ENCODE assay signal across 1 cellular context in the genomic region with DNA sequence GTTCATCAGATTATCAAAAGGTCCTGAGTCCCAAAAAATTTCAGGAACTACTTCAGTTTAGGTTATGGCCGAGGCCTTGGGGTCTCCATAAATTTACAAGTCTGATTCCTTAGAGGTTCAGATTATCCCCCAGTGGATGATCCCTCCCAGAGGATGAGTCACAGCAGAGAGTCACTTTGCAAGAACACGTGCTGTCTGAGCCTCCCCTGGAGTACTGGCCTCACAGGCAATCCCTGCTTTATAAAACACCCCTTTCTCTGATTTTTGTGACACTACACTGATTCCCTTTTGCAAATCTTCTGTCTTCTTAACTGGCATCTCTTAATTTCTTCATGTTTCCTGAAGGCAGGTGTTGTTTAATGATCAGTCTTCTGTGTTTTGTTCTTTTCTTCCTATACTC.
TF ChIP-seq lines count a peak whose summit lies in the region.

No MANE protein-coding gene starts in this region.

TF ChIP-seq in HCT116, 20 proteins besides CTCF, POLR2A, EP300 and RAD21 (continued from another document):
- TF ChIP-seq CBX3 (IDR thresholded peaks at IDR 0.05; ENCODE audit: low read depth), result no peak
- TF ChIP-seq ZFX (IDR thresholded peaks at IDR 0.05), result no peak
- no peak for TF ChIP-seq SRF (IDR thresholded peaks at IDR 0.05; ENCODE audit: low read depth)
- peak; percentile 43; the same call in 1 of the 2 replicates for TF ChIP-seq MAX (IDR thresholded peaks at IDR 0.05)
- no peak for TF ChIP-seq ELF1 (IDR thresholded peaks at IDR 0.05; ENCODE audit: borderline replicate concordance, low read depth)
- TF ChIP-seq TCF7L2 (IDR thresholded peaks at IDR 0.05; ENCODE audit: borderline replicate concordance, extremely low read depth, insufficient read depth, insufficient read length), result no peak
- TF ChIP-seq, protein P1, sequence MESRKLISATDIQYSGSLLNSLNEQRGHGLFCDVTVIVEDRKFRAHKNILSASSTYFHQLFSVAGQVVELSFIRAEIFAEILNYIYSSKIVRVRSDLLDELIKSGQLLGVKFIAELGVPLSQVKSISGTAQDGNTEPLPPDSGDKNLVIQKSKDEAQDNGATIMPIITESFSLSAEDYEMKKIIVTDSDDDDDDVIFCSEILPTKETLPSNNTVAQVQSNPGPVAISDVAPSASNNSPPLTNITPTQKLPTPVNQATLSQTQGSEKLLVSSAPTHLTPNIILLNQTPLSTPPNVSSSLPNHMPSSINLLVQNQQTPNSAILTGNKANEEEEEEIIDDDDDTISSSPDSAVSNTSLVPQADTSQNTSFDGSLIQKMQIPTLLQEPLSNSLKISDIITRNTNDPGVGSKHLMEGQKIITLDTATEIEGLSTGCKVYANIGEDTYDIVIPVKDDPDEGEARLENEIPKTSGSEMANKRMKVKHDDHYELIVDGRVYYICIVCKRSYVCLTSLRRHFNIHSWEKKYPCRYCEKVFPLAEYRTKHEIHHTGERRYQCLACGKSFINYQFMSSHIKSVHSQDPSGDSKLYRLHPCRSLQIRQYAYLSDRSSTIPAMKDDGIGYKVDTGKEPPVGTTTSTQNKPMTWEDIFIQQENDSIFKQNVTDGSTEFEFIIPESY (IDR thresholded peaks at IDR 0.05; ENCODE audit: extremely low read depth, insufficient replicate concordance, low read length), result no peak
- TF ChIP-seq, protein P2, sequence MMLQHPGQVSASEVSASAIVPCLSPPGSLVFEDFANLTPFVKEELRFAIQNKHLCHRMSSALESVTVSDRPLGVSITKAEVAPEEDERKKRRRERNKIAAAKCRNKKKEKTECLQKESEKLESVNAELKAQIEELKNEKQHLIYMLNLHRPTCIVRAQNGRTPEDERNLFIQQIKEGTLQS (IDR thresholded peaks at IDR 0.05), result no peak
- TF ChIP-seq EZH2 (IDR thresholded peaks at IDR 0.05), result no peak
- TF ChIP-seq, protein P3, sequence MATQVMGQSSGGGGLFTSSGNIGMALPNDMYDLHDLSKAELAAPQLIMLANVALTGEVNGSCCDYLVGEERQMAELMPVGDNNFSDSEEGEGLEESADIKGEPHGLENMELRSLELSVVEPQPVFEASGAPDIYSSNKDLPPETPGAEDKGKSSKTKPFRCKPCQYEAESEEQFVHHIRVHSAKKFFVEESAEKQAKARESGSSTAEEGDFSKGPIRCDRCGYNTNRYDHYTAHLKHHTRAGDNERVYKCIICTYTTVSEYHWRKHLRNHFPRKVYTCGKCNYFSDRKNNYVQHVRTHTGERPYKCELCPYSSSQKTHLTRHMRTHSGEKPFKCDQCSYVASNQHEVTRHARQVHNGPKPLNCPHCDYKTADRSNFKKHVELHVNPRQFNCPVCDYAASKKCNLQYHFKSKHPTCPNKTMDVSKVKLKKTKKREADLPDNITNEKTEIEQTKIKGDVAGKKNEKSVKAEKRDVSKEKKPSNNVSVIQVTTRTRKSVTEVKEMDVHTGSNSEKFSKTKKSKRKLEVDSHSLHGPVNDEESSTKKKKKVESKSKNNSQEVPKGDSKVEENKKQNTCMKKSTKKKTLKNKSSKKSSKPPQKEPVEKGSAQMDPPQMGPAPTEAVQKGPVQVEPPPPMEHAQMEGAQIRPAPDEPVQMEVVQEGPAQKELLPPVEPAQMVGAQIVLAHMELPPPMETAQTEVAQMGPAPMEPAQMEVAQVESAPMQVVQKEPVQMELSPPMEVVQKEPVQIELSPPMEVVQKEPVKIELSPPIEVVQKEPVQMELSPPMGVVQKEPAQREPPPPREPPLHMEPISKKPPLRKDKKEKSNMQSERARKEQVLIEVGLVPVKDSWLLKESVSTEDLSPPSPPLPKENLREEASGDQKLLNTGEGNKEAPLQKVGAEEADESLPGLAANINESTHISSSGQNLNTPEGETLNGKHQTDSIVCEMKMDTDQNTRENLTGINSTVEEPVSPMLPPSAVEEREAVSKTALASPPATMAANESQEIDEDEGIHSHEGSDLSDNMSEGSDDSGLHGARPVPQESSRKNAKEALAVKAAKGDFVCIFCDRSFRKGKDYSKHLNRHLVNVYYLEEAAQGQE (IDR thresholded peaks at IDR 0.05; ENCODE audit: low read depth), result no peak
- no peak for TF ChIP-seq ZNF274 (IDR thresholded peaks at IDR 0.05; ENCODE audit: low read depth, low read length)
- no peak for TF ChIP-seq POLR2AphosphoS5 (IDR thresholded peaks at IDR 0.05; ENCODE audit: low read depth, low read length)
- TF ChIP-seq EZH2phosphoT487 (IDR thresholded peaks at IDR 0.05; ENCODE audit: borderline replicate concordance), result no peak
- TF ChIP-seq JUND (IDR thresholded peaks at IDR 0.05), result 0 out of 2 replicates have a peak, but pooled peaks have one; percentile 23
- no peak for TF ChIP-seq YY1 (IDR thresholded peaks at IDR 0.05; ENCODE audit: extremely low read depth, insufficient replicate concordance, low read depth, low read length)
- no peak for TF ChIP-seq EGR1 (IDR thresholded peaks at IDR 0.05; ENCODE audit: low read depth)
- no peak for TF ChIP-seq CEBPB (IDR thresholded peaks at IDR 0.05; ENCODE audit: low read depth)
- peak; percentile 34; the same call in 1 of the 2 replicates for TF ChIP-seq FOSL1 (IDR thresholded peaks at IDR 0.05; ENCODE audit: low read depth)
